7 cellular contexts compared by ENCODE assay signal in the genomic region with DNA sequence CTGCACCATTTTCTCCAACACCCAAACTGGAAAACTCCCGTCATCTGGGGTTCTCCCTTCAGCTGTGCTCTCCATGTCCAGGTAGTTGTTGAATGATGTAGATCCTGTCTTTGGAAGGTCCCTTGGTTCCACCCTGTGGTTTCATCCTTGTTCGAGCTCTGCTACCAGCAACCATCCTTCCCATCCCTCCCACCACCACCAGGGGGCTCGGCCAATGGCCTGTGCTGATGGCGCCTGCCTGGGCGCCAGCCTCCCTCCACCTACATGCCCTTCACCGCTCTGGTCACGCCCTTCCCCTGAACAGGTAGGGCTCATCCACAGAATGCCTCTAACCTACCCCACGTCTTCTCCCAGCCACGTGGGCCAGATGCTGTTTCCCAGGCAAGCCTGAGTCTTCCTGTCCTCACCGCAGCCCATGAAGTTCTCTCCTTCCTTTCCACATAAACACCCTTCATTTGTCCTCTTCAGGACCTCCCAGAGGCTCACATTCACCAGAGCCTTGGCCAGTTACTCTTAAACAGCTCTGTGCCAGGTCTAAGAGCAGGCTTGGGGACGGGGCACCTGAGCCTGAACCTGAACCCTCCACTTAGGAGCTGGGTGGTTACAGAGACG.
A peak's percentile ranks its signal among the peaks of the same experiment; 100 is the strongest.
DNase-seq lines count a peak whose midpoint lies in the region; ATAC-seq and TF ChIP-seq lines count a peak whose summit lies in the region.

No MANE protein-coding gene starts in this region.

- no TSS peak for BruUV-seq in PC-9 (replicated peaks; lab: Mats Ljungman, UMichigan)

- intact Hi-C loops in PC-9 (cut with micrococcal nuclease; ENCODE audit: unreplicated experiment), result loop anchor here (5.0 to 10.0 kb wide), 2 partner anchors 75 to 158 kb away; partner anchors contain the start of gene DUSP22

- H2AFZ ChIP-seq in PC-9, result no peak overlapping the region

- H3K4me1 Mint-ChIP-seq in endodermal cell, result peaks cover 2% of the 10 kb centered on the region

- no peak for DNase-seq in GM13976 (ENCODE audit: low spot score)
- peak in 1 of 2 experiments; percentile 5 for DNase-seq in PC-9
- DNase-seq in endodermal cell, result peak; percentile 94
- DNase-seq in stimulated activated CD4-positive, alpha-beta T cell treated with anti-CD3 and anti-CD28 coated beads, Interleukin-12 subunit alpha, Interleukin-12 subunit beta, amount 100 ng/mL, for 4 hours, result peak; percentile 34
- no peak for DNase-seq in pons (ENCODE audit: low spot score)
- no peak for DNase-seq in G401 (ENCODE audit: low spot score)

- no peak overlapping the region for H3K4me2 ChIP-seq in PC-9

- H3K36me3 ChIP-seq in PC-9 (ENCODE audit: low read depth) (no peaks in the 10 kb centered on the region), endodermal cell (ENCODE audit: control insufficient read depth, insufficient read depth, low read length) (no peaks in the 10 kb centered on the region)

- H3F3A ChIP-seq in PC-9 (ENCODE audit: insufficient read depth, low read depth), result no peaks in the 10 kb centered on the region

- TF ChIP-seq CTCF in GM13976 (IDR thresholded peaks at IDR 0.05; ENCODE audit: borderline replicate concordance, control extremely low read depth, extremely low read depth, insufficient read depth, missing control alignments) (peak; percentile 66), PC-9 (conservative IDR thresholded peaks at IDR 0.05) (peak; percentile 45), endodermal cell (conservative IDR thresholded peaks at IDR 0.05) (peak; percentile 88)

- no peak overlapping the region for H3K27ac Mint-ChIP-seq in endodermal cell

- no peak for ATAC-seq in HG03520 (IDR thresholded peaks at IDR 0.05; ENCODE audit: unreplicated experiment)

- no peak overlapping the region for H3K9ac ChIP-seq in endodermal cell (ENCODE audit: extremely low read depth, low read length, poor library complexity, severe bottlenecking)

- H3K4me1 ChIP-seq in PC-9 (replicated peaks; ENCODE audit: insufficient read depth), result no peaks in the 10 kb centered on the region
- no peaks in the 10 kb centered on the region for H3K4me1 ChIP-seq in endodermal cell (ENCODE audit: control insufficient read depth, insufficient read depth, low read length)

- no peak overlapping the region for H3K4me3 Mint-ChIP-seq in endodermal cell

- no peak overlapping the region for H3K27ac ChIP-seq in PC-9
- no peak overlapping the region for H3K27ac ChIP-seq in endodermal cell (ENCODE audit: low read depth, low read length)

- H3K9me3 ChIP-seq in PC-9 (ENCODE audit: insufficient read depth, low read depth), result no peaks in the 10 kb centered on the region
- no peaks in the 10 kb centered on the region for H3K9me3 ChIP-seq in endodermal cell (ENCODE audit: control insufficient read depth, low read length)

- H3K9me3 Mint-ChIP-seq in endodermal cell, result peaks cover 14% of the 10 kb centered on the region

- H3K27me3 ChIP-seq in PC-9 (ENCODE audit: insufficient read depth, low read depth) (peaks cover 5% of the 10 kb centered on the region; the same call in 1 of the 2 replicates), endodermal cell (ENCODE audit: control insufficient read depth, insufficient read depth, low read length, poor library complexity, severe bottlenecking) (no peaks in the 10 kb centered on the region)

- no peaks in the 10 kb centered on the region for H3K36me3 Mint-ChIP-seq in endodermal cell (ENCODE audit: low read depth)

- H3K4me3 ChIP-seq in PC-9, result no peak overlapping the region
- H3K4me3 ChIP-seq in endodermal cell (ENCODE audit: low read length), result no peak overlapping the region

- POLR2A ChIA-PET in PC-9 (lab: Charles Lee; ENCODE audit: unreplicated experiment), result no interaction called here

- no peaks in the 10 kb centered on the region for H3K79me2 ChIP-seq in PC-9 (ENCODE audit: low read depth)

- no peaks in the 10 kb centered on the region for H3K27me3 Mint-ChIP-seq in endodermal cell (ENCODE audit: insufficient read depth)

- no peaks in the 10 kb centered on the region for H3K9me2 ChIP-seq in PC-9 (ENCODE audit: insufficient read depth)

- no peaks in the 10 kb centered on the region for H4K20me1 ChIP-seq in PC-9 (ENCODE audit: insufficient read depth)

- CTCF ChIA-PET in PC-9 (lab: Charles Lee), result interaction anchor here (1.2 kb wide), 1 partner anchor 157 kb away, joined by 3 read pairs; no protein-coding TSS in a partner anchor

- 81 to 88% methylated on average over 8 to 12 of the region's 12 CpGs for WGBS in endodermal cell (ENCODE audit: insufficient coverage in 1 of 2, insufficient read length in 1 of 2), 2 experiments

- in situ Hi-C loops in GM13976 (cut with MboI; ENCODE audit: low sequenced_read_pairs, unreplicated experiment) (no loop called here), G401 (cut with HindIII; ENCODE audit: low sequenced_read_pairs) (no loop called here)

Comparison
In these comparisons a context has a peak if more than half of its experiments do, and no peak if none do; other contexts are left out.
1. DNase-seq: peak in endodermal cell (single experiment) and stimulated activated CD4-positive, alpha-beta T cell treated with anti-CD3 and anti-CD28 coated beads, Interleukin-12 subunit alpha, Interleukin-12 subunit beta, amount 100 ng/mL, for 4 hours (single experiment); none in GM13976 (single experiment), pons (single experiment) and G401 (single experiment).
2. Peak in every context shown above with its lines, with median percentiles within 50 percentile points of each other: CTCF ChIP-seq.